Comparison of ENCODE assay signal across 10 cellular contexts in the genomic region with DNA sequence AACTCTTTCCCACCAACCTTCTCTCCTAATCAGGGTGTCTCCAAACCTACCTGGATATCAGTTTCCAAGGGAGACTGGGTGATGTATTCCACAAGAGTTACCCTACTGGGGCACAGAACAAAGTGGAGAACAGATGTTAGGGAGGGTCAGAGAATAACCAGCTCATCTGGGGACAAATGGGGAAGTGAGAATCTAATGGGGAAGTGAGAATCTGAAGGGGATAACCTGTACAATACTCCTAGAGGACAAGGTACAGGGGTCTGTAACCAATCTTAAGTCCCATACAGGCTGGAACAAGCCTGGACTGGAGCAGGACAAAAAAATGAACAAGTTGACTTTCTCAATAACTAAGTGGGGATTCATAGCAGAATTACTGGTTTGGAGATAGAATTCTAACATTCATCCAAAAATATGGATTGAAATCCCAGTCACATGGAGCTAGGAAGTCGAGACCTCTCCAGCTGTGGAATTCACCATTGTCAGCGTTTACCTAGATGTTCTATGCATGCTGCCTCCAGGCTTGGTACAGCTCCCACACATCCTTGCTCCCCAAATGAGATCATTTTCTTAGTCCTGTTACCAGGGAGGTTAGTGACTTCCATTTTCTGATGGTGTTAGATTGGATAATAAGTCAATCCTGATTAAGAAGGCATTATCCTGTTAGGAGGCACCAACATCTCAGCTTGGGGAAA.
DNase-seq lines count a peak whose midpoint lies in the region; ATAC-seq and TF ChIP-seq lines count a peak whose summit lies in the region.
"Had no signal": no experiment of that assay in that cellular context is flagged by ENCODE, and none has a peak within 500 bp of the region (broad histone marks: within the 10 kb centered on the region; RNA-seq: fewer than 3 reads in every experiment).

No MANE protein-coding gene starts in this region.

- peaks cover 45% of the 10 kb centered on the region for H3K27me3 Mint-ChIP-seq in type B pancreatic cell

- H3K4me1 Mint-ChIP-seq in type B pancreatic cell (ENCODE audit: unreplicated experiment) = no peaks in the 10 kb centered on the region
- H3K4me1 Mint-ChIP-seq: activated CD4-positive, alpha-beta T cell treated with anti-CD3 and anti-CD28 coated beads, Interleukin-2, amount 10 ng/mL, durations not matched to agents 7 days and 5 days had no signal

- peak; percentile 26 for DNase-seq in pons (ENCODE audit: low spot score)
- DNase-seq in type B pancreatic cell (ENCODE audit: extremely low spot score, unreplicated experiment) = no peak
- no peak for DNase-seq in NCI-H446 treated with DMSO at 0.1 percent for 48 hours (lab: John Stamatoyannopoulos, UW)
- DNase-seq in NCI-H345 treated with DMSO at 0.1 percent for 48 hours (lab: John Stamatoyannopoulos, UW; ENCODE audit: unreplicated experiment) = no peak
- DNase-seq in NCI-H2171 (lab: John Stamatoyannopoulos, UW) = no peak
- DNase-seq: activated CD4-positive, alpha-beta T cell treated with anti-CD3 and anti-CD28 coated beads, Interleukin-2, amount 10 ng/mL, durations not matched to agents 7 days and 5 days; left cardiac atrium had no signal

- peak; percentile 97 for ATAC-seq in GM19043 (IDR thresholded peaks at IDR 0.05; ENCODE audit: low read depth, unreplicated experiment)
- peak; percentile 98 for ATAC-seq in HG02642 (IDR thresholded peaks at IDR 0.05; ENCODE audit: poor library complexity, unreplicated experiment)
- peak; percentile 96 for ATAC-seq in HG03520 (IDR thresholded peaks at IDR 0.05; ENCODE audit: unreplicated experiment)
- ATAC-seq: left cardiac atrium had no signal

- H3K36me3 Mint-ChIP-seq in type B pancreatic cell = no peaks in the 10 kb centered on the region

- no peak overlapping the region for H3K4me3 Mint-ChIP-seq in type B pancreatic cell
- H3K4me3 Mint-ChIP-seq: activated CD4-positive, alpha-beta T cell treated with anti-CD3 and anti-CD28 coated beads, Interleukin-2, amount 10 ng/mL, durations not matched to agents 7 days and 5 days had no signal

- no peaks in the 10 kb centered on the region for H3K9me3 Mint-ChIP-seq in type B pancreatic cell
- H3K9me3 Mint-ChIP-seq: activated CD4-positive, alpha-beta T cell treated with anti-CD3 and anti-CD28 coated beads, Interleukin-2, amount 10 ng/mL, durations not matched to agents 7 days and 5 days had no signal

- no peak overlapping the region for H3K27ac Mint-ChIP-seq in type B pancreatic cell
- H3K27ac Mint-ChIP-seq: activated CD4-positive, alpha-beta T cell treated with anti-CD3 and anti-CD28 coated beads, Interleukin-2, amount 10 ng/mL, durations not matched to agents 7 days and 5 days had no signal

- TF ChIP-seq CTCF in type B pancreatic cell (conservative IDR thresholded peaks at IDR 0.05) = no peak
